Comparison of ENCODE assay signal across 25 cellular contexts in the genomic region with DNA sequence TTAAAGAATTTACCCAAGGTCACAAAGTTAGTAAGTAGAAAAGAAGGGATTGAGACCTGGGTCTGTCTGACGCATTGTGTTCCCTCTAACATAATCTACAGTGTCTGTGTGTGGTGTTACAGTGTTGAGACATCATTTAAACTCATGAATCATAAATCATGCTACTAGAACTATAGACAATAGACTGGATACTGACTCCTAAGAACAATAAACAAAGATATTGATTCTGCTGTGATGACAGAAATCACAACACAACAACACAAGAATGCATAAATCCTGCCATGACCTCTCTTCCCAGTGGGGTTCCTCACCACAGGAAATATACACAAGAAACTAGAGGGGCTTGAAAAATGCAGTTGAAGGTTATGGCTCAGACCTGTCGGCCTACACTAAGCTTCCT. TPM values are rescaled to one million over a fixed set of nuclear protein-coding genes. Genes with fewer than 3 reads are reported as not detected.
A peak's percentile ranks its signal among the peaks of the same experiment; 100 is the strongest.
DNase-seq lines count a peak whose midpoint lies in the region; ATAC-seq, FAIRE-seq and TF ChIP-seq lines count a peak whose summit lies in the region.
"Had no signal": no experiment of that assay in that cellular context is flagged by ENCODE, and none has a peak within 500 bp of the region (broad histone marks: within the 10 kb centered on the region; RNA-seq: fewer than 3 reads in every experiment).

No MANE protein-coding gene starts in this region.

- no peak overlapping the region for H3K4me3 ChIP-seq in A673 (ENCODE audit: low read depth, low read length, poor library complexity, severe bottlenecking)
- H3K4me3 ChIP-seq in SJCRH30: no peak overlapping the region
- H3K4me3 ChIP-seq in bronchial epithelial cell (ENCODE audit: low read depth, low read length): no peak overlapping the region

- FAIRE-seq in bronchial epithelial cell (lab: Jason Lieb, UNC): no peak
- FAIRE-seq: H1, HTR-8/SVneo had no signal

- DNase-seq in A673 (ENCODE audit: low spot score): no peak
- peak in 1 of 2 experiments; percentile 20 for DNase-seq in SJCRH30
- DNase-seq in bronchial epithelial cell (ENCODE audit: low read depth): peak; percentile 24
- DNase-seq in neural crest cell (ENCODE audit: low read depth, low spot score): no peak
- no peak for DNase-seq in NCI-H1105 treated with DMSO at 0.1 percent for 48 hours (lab: John Stamatoyannopoulos, UW)
- DNase-seq in ecto neural progenitor cell (ENCODE audit: low spot score): no peak
- DNase-seq: C1 segment of cervical spinal cord; CD8-positive, alpha-beta T cell; DMS153; GDM1; HFFc6; IMR-90; MV-4-11; NCI-H1694 treated with DMSO at 0.1 percent for 48 hours; NCI-H2081 treated with DMSO at 0.1 percent for 48 hours; NCI-H2171 treated with DMSO at 0.1 percent for 48 hours; NCI-H526; PC-3; SHP77; SK-N-SH had no signal

- no peaks in the 10 kb centered on the region for H3K36me3 Mint-ChIP-seq in neural crest cell (ENCODE audit: low read depth)

- H3K36me3 ChIP-seq in A673 (ENCODE audit: insufficient read depth, low read length, poor library complexity, severe bottlenecking): no peaks in the 10 kb centered on the region
- H3K36me3 ChIP-seq in SJCRH30: no peaks in the 10 kb centered on the region
- no peaks in the 10 kb centered on the region for H3K36me3 ChIP-seq in bronchial epithelial cell (ENCODE audit: control insufficient read depth, insufficient read depth, low read length)

- no peak for TF ChIP-seq POLR2A in GM18505 (IDR thresholded peaks at IDR 0.05; ENCODE audit: borderline replicate concordance, extremely low read depth, insufficient read depth, insufficient read length)

- intact Hi-C loops in A673 (cut with micrococcal nuclease; ENCODE audit: unreplicated experiment): no loop called here

- BruUV-seq in A673 (replicated peaks; lab: Mats Ljungman, UMichigan): no TSS peak

- H3K9me3 Mint-ChIP-seq in neural crest cell: no peaks in the 10 kb centered on the region
- H3K9me3 Mint-ChIP-seq: CD8-positive, alpha-beta T cell; HFFc6 had no signal

- peak overlapping the region; percentile 41 for H3K4me3 Mint-ChIP-seq in neural crest cell
- H3K4me3 Mint-ChIP-seq: CD8-positive, alpha-beta T cell; HFFc6 had no signal

- H3K4me1 ChIP-seq in A673 (ENCODE audit: insufficient read depth, low read length, poor library complexity, severe bottlenecking): peaks cover 6% of the 10 kb centered on the region
- peaks cover 32% of the 10 kb centered on the region for H3K4me1 ChIP-seq in SJCRH30

- H3K27me3 ChIP-seq in A673 (replicated peaks; ENCODE audit: insufficient read depth, low read depth, low read length, poor library complexity) (no peaks in the 10 kb centered on the region), SJCRH30 (no peaks in the 10 kb centered on the region), bronchial epithelial cell (ENCODE audit: control insufficient read depth, insufficient read depth, low read length) (no peaks in the 10 kb centered on the region)

- no peak overlapping the region for H3K27ac Mint-ChIP-seq in neural crest cell (ENCODE audit: unreplicated experiment)
- H3K27ac Mint-ChIP-seq: CD8-positive, alpha-beta T cell; HFFc6 had no signal

- no peak for TF ChIP-seq CTCF in A673 (conservative IDR thresholded peaks at IDR 0.05; ENCODE audit: low read depth, low read length)
- TF ChIP-seq CTCF in bronchial epithelial cell (IDR thresholded peaks at IDR 0.05; ENCODE audit: insufficient read depth, low read length, severe bottlenecking): no peak
- TF ChIP-seq CTCF in neural crest cell (conservative IDR thresholded peaks at IDR 0.05): no peak

- H3K27me3 Mint-ChIP-seq in neural crest cell (ENCODE audit: low read depth): no peaks in the 10 kb centered on the region

- CTCF ChIA-PET in A673 (lab: Charles Lee): no interaction called here

- H3K4me1 Mint-ChIP-seq in neural crest cell: peaks cover 10% of the 10 kb centered on the region

- POLR2A ChIA-PET in A673 (lab: Charles Lee; ENCODE audit: low non-redundant PET): no interaction called here

- no peak for ATAC-seq in GM18505 (IDR thresholded peaks at IDR 0.05; ENCODE audit: unreplicated experiment)
- ATAC-seq in HG03520 (IDR thresholded peaks at IDR 0.05; ENCODE audit: unreplicated experiment): no peak
- ATAC-seq: CD8-positive, alpha-beta T cell; PC-3 had no signal

- H3K9me3 ChIP-seq in A673 (ENCODE audit: low read depth, low read length, poor library complexity, severe bottlenecking) (no peaks in the 10 kb centered on the region), SJCRH30 (replicated peaks) (peaks cover 3% of the 10 kb centered on the region)
- H3K9me3 ChIP-seq: SK-N-SH had no signal

- H3K27ac ChIP-seq in A673 (ENCODE audit: low read depth, low read length, poor library complexity, severe bottlenecking) (peak overlapping the region; percentile 23), SJCRH30 (peak overlapping the region; percentile 95; the same call in 1 of the 2 replicates)
- H3K27ac ChIP-seq: 22Rv1 had no signal

RNA-seq across cellular contexts. Expression of gene TRIM69, which starts 44.3 kb away (rescaled TPM):
- total RNA-seq in A673 (2021) (61.0 and 64.4 TPM in 2 replicates), bronchial epithelial cell (7.1 and 7.8 TPM in 2 replicates), neural crest cell (15.2 and 16.3 TPM in 2 replicates)
- total RNA-seq in SJCRH30 (2014; rRNA removed; shearing (Covaris generic)): 13.9 and 15.7 TPM in 2 replicates
